In genomic region chr7:147394329-147394728, GRCh38 we compare ENCODE assay signal across 29 cellular contexts.
"Had no signal": no experiment of that assay in that cellular context is flagged by ENCODE, and none has a peak within 500 bp of the region (broad histone marks: within the 10 kb centered on the region; RNA-seq: fewer than 3 reads in every experiment).

No MANE protein-coding gene starts in this region.

- H3K9me3 ChIP-seq: suprapubic skin, testis, thoracic aorta, thyroid gland, upper lobe of right lung, uterus, vagina had no signal

- H3K27me3 Mint-ChIP-seq: stimulated activated memory B cell treated with anti-CD40 and anti-IgM and Interleukin-4, amounts not matched to agents 10 μg/mL and 1 μg/mL and 100 μg/mL, for 72 hours; stimulated activated naive B cell treated with anti-CD40 and anti-IgM and Interleukin-4, amounts not matched to agents 10 μg/mL and 1 μg/mL and 100 μg/mL, for 72 hours; stimulated activated naive CD8-positive, alpha-beta T cell treated with anti-CD3 and anti-CD28 coated beads, Interleukin-15, amount 100 ng/mL, for 72 hours; stimulated activated naive CD8-positive, alpha-beta T cell treated with anti-CD3 and anti-CD28 coated beads, Interleukin-15, Interleukin-2, amounts not matched to agents 100 ng/mL and 50 ng/mL, for 24 hours; type B pancreatic cell had no signal

- H3K4me1 Mint-ChIP-seq: stimulated activated effector memory CD8-positive, alpha-beta T cell treated with anti-CD3 and anti-CD28 coated beads, Interleukin-12 subunit alpha, Interleukin-12 subunit beta, amount 100 ng/mL, for 72 hours; stimulated activated memory B cell treated with anti-CD40 and anti-IgM and Interleukin-4, amounts not matched to agents 10 μg/mL and 1 μg/mL and 100 μg/mL, for 72 hours; stimulated activated naive B cell treated with anti-CD40 and anti-IgM and Interleukin-4, amounts not matched to agents 10 μg/mL and 1 μg/mL and 100 μg/mL, for 72 hours; stimulated activated naive CD8-positive, alpha-beta T cell treated with anti-CD3 and anti-CD28 coated beads, Interleukin-15, amount 100 ng/mL, for 72 hours had no signal

- H3K36me3 Mint-ChIP-seq: stimulated activated effector memory CD8-positive, alpha-beta T cell treated with anti-CD3 and anti-CD28 coated beads, Interleukin-12 subunit alpha, Interleukin-12 subunit beta, amount 100 ng/mL, for 72 hours; stimulated activated memory B cell treated with anti-CD40 and anti-IgM and Interleukin-4, amounts not matched to agents 10 μg/mL and 1 μg/mL and 100 μg/mL, for 72 hours; stimulated activated naive B cell treated with anti-CD40 and anti-IgM and Interleukin-4, amounts not matched to agents 10 μg/mL and 1 μg/mL and 100 μg/mL, for 72 hours; type B pancreatic cell had no signal

- H3K36me3 ChIP-seq: stomach, suprapubic skin, thoracic aorta, thyroid gland, tibial artery, tibial nerve, transverse colon, upper lobe of left lung, upper lobe of right lung, uterus, vagina had no signal

- H3K4me3 ChIP-seq: stomach, suprapubic skin, testis, thoracic aorta, thyroid gland, tibial artery, tibial nerve, transverse colon, upper lobe of left lung, upper lobe of right lung, uterus, vagina had no signal

- H3K27ac ChIP-seq: stomach, suprapubic skin, testis, thoracic aorta, thyroid gland, tibial artery, tibial nerve, transverse colon, upper lobe of left lung, upper lobe of right lung, uterus, vagina had no signal

- DNase-seq: stimulated activated CD4-positive, alpha-beta T cell treated with anti-CD3 and anti-CD28 coated beads, Interleukin-2, amount 100 ng/mL, for 48 hours; stimulated activated CD4-positive, alpha-beta T cell treated with anti-CD3 and anti-CD28 coated beads, Interleukin-4, amount 100 ng/mL, for 1 hour; stimulated activated CD4-positive, alpha-beta T cell treated with anti-CD3 and anti-CD28 coated beads, Interleukin-4, amount 100 ng/mL, for 24 hours; stimulated activated CD4-positive, alpha-beta T cell treated with anti-CD3 and anti-CD28 coated beads, Interleukin-4, amount 100 ng/mL, for 4 hours; stimulated activated CD8-positive, alpha-beta memory T cell treated with anti-CD3 and anti-CD28 coated beads, Interleukin-4, amount 100 ng/mL, for 48 hours; stimulated activated naive B cell treated with anti-CD40 and anti-IgM and Interleukin-4, amounts not matched to agents 10 μg/mL and 1 μg/mL and 100 μg/mL, for 72 hours; stimulated activated naive CD4-positive, alpha-beta T cell; stimulated activated naive CD4-positive, alpha-beta T cell treated with Interleukin-2 at 50 U/mL for 16 hours; stimulated activated naive CD8-positive, alpha-beta T cell treated with anti-CD3 and anti-CD28 coated beads, Interleukin-15, amount 100 ng/mL, for 72 hours; stimulated activated naive CD8-positive, alpha-beta T cell treated with anti-CD3 and anti-CD28 coated beads, Interleukin-15, Interleukin-2, amounts not matched to agents 100 U/mL and 50 U/mL, for 24 hours; stomach; substantia nigra; testis; thyroid gland; tibial artery; transverse colon; trophoblast cell; upper lobe of left lung; upper lobe of right lung; uterus had no signal

- H3K27me3 ChIP-seq: stomach, suprapubic skin, testis, thyroid gland, tibial artery, tibial nerve, transverse colon, upper lobe of left lung, upper lobe of right lung, uterus, vagina had no signal

- H3K27ac Mint-ChIP-seq: stimulated activated effector memory CD8-positive, alpha-beta T cell treated with anti-CD3 and anti-CD28 coated beads, Interleukin-12 subunit alpha, Interleukin-12 subunit beta, amount 100 ng/mL, for 72 hours; stimulated activated memory B cell treated with anti-CD40 and anti-IgM and Interleukin-4, amounts not matched to agents 10 μg/mL and 1 μg/mL and 100 μg/mL, for 72 hours; stimulated activated naive B cell treated with anti-CD40 and anti-IgM and Interleukin-4, amounts not matched to agents 10 μg/mL and 1 μg/mL and 100 μg/mL, for 72 hours; stimulated activated naive CD8-positive, alpha-beta T cell treated with anti-CD3 and anti-CD28 coated beads, Interleukin-15, amount 100 ng/mL, for 72 hours; stimulated activated naive CD8-positive, alpha-beta T cell treated with anti-CD3 and anti-CD28 coated beads, Interleukin-15, Interleukin-2, amounts not matched to agents 100 ng/mL and 50 ng/mL, for 24 hours; type B pancreatic cell had no signal

- H3K4me3 Mint-ChIP-seq: stimulated activated effector memory CD8-positive, alpha-beta T cell treated with anti-CD3 and anti-CD28 coated beads, Interleukin-12 subunit alpha, Interleukin-12 subunit beta, amount 100 ng/mL, for 72 hours; stimulated activated memory B cell treated with anti-CD40 and anti-IgM and Interleukin-4, amounts not matched to agents 10 μg/mL and 1 μg/mL and 100 μg/mL, for 72 hours; stimulated activated naive B cell treated with anti-CD40 and anti-IgM and Interleukin-4, amounts not matched to agents 10 μg/mL and 1 μg/mL and 100 μg/mL, for 72 hours; stimulated activated naive CD8-positive, alpha-beta T cell treated with anti-CD3 and anti-CD28 coated beads, Interleukin-15, amount 100 ng/mL, for 72 hours; stimulated activated naive CD8-positive, alpha-beta T cell treated with anti-CD3 and anti-CD28 coated beads, Interleukin-15, Interleukin-2, amounts not matched to agents 100 ng/mL and 50 ng/mL, for 24 hours; type B pancreatic cell had no signal

- H3K4me1 ChIP-seq: suprapubic skin, testis, thyroid gland, tibial artery, tibial nerve, transverse colon, upper lobe of left lung, upper lobe of right lung, uterus, vagina had no signal

- FAIRE-seq: urothelium cell line had no signal

- ATAC-seq: stimulated activated effector memory CD8-positive, alpha-beta T cell treated with anti-CD3 and anti-CD28 coated beads, Interleukin-12 subunit alpha, Interleukin-12 subunit beta, amount 100 ng/mL, for 72 hours; stimulated activated memory B cell treated with anti-CD40 and anti-IgM and Interleukin-4, amounts not matched to agents 10 μg/mL and 1 μg/mL and 100 μg/mL, for 72 hours; stimulated activated naive B cell treated with anti-CD40 and anti-IgM and Interleukin-4, amounts not matched to agents 10 μg/mL and 1 μg/mL and 100 μg/mL, for 72 hours; stimulated activated naive CD8-positive, alpha-beta T cell treated with anti-CD3 and anti-CD28 coated beads, Interleukin-15, amount 100 ng/mL, for 72 hours; stimulated activated naive CD8-positive, alpha-beta T cell treated with anti-CD3 and anti-CD28 coated beads, Interleukin-15, Interleukin-2, amounts not matched to agents 100 U/mL and 50 U/mL, for 24 hours; upper lobe of right lung had no signal
